7 cellular contexts compared by ENCODE assay signal in genomic region chr7:87747265-87747664, GRCh38.
A peak's percentile ranks its signal among the peaks of the same experiment; 100 is the strongest.
DNase-seq lines count a peak whose midpoint lies in the region; TF ChIP-seq lines count a peak whose summit lies in the region.
"Not testable (repeated sequence)": the region's sequence is repeated elsewhere in the genome, so short reads cannot be mapped to it uniquely, and the experiment has no call there.

No MANE protein-coding gene starts in this region.

- not testable (repeated sequence) for H3K27me3 ChIP-seq in H9 (ENCODE audit: insufficient read depth, low read length); WERI-Rb-1 (ENCODE audit: insufficient read depth, low read depth, severe bottlenecking)

- not testable (repeated sequence) for H2BK120ac ChIP-seq in H9 (ENCODE audit: low read depth, low read length, poor library complexity, severe bottlenecking)

- H3T11ph ChIP-seq in H9 (ENCODE audit: low read length): not testable (repeated sequence)

- H3K4ac ChIP-seq in H9 (ENCODE audit: low read depth, low read length): not testable (repeated sequence)

- not testable (repeated sequence) for H3K4me3 ChIP-seq in WERI-Rb-1 (ENCODE audit: low read depth, low read length)

- H4K20me1 ChIP-seq in H9 (ENCODE audit: control insufficient read depth, insufficient read depth, insufficient read length): not testable (repeated sequence)

- H3K27me3 Mint-ChIP-seq in H9 (ENCODE audit: low read depth); glutamatergic neuron (ENCODE audit: unreplicated experiment); nephron progenitor cell (ENCODE audit: low read depth, poor library complexity): not testable (repeated sequence)

- H3K4me1 ChIP-seq in ES-I3 (ENCODE audit: insufficient read depth, low read length); H9 (ENCODE audit: insufficient read depth, low read length): not testable (repeated sequence)

- H3K36me3 Mint-ChIP-seq in H9 (ENCODE audit: insufficient read depth in 1 of 3, low read depth in 3 of 3); glutamatergic neuron (ENCODE audit: unreplicated experiment); nephron progenitor cell (ENCODE audit: low read depth): not testable (repeated sequence)

- H3K27ac Mint-ChIP-seq in H9: peak overlapping the region; percentile 83 to 84 (median 84); a peak in 6 of 7 replicates
- not testable (repeated sequence) for H3K27ac Mint-ChIP-seq in glutamatergic neuron (ENCODE audit: unreplicated experiment); nephron progenitor cell

- not testable (repeated sequence) for H3K36me3 ChIP-seq in ES-I3 (ENCODE audit: insufficient read depth, low read length); WERI-Rb-1

- H4K91ac ChIP-seq in H9 (ENCODE audit: insufficient read length, low read depth, low read length): not testable (repeated sequence)

- H4K5ac ChIP-seq in H9 (ENCODE audit: insufficient read length, low read depth, low read length): not testable (repeated sequence)

- H2BK12ac ChIP-seq in H9 (ENCODE audit: insufficient read length, low read depth, low read length): not testable (repeated sequence)

- not testable (repeated sequence) for H2BK5ac ChIP-seq in H9 (ENCODE audit: insufficient read length, low read length)

- no CpG with 5 or more reads among the region's 8 CpGs for WGBS in H9 (ENCODE audit: extremely low coverage, insufficient read length, low lambda C conversion rate)

- not testable (repeated sequence) for H2BK15ac ChIP-seq in H9 (ENCODE audit: low read depth, low read length)

- H2AK5ac ChIP-seq in H9 (ENCODE audit: insufficient read length, low read length): not testable (repeated sequence)

- not testable (repeated sequence) for H3K4me3 Mint-ChIP-seq in H9; glutamatergic neuron (ENCODE audit: unreplicated experiment); nephron progenitor cell

- peaks cover 16 to 18% of the 10 kb centered on the region in 2 experiments for H3K4me1 Mint-ChIP-seq in H9
- not testable (repeated sequence) for H3K4me1 Mint-ChIP-seq in glutamatergic neuron (ENCODE audit: low read depth, unreplicated experiment); nephron progenitor cell

- peak overlapping the region; percentile 11 for H2AFZ ChIP-seq in H9 (ENCODE audit: low read length)

- not testable (repeated sequence) for H3K27ac ChIP-seq in H9 (ENCODE audit: insufficient read length, low read depth, low read length); WERI-Rb-1

- not testable (repeated sequence) for H3K14ac ChIP-seq in H9 (ENCODE audit: insufficient read depth, low read length)

- not testable (repeated sequence) for H3K9me3 ChIP-seq in ES-I3 (ENCODE audit: control insufficient read depth, insufficient read depth, low read length); H9 (ENCODE audit: control insufficient read depth, low read depth, low read length); WERI-Rb-1 (ENCODE audit: severe bottlenecking)

- H3K23ac ChIP-seq in H9 (ENCODE audit: insufficient read length, low read depth, low read length): not testable (repeated sequence)

- TF ChIP-seq CTCF in H9 (conservative IDR thresholded peaks at IDR 0.05): peak; percentile 66
- peak; percentile 20; the same call in 1 of the 2 replicates for TF ChIP-seq CTCF in WERI-Rb-1 (IDR thresholded peaks at IDR 0.05; ENCODE audit: low read depth, low read length)
- TF ChIP-seq CTCF in glutamatergic neuron (IDR thresholded peaks at IDR 0.05; ENCODE audit: partially characterized antibody, unreplicated experiment); nephron progenitor cell (IDR thresholded peaks at IDR 0.05): not testable (repeated sequence)

- H3K79me2 ChIP-seq in H9 (ENCODE audit: insufficient read depth, low read length): not testable (repeated sequence)

- not testable (repeated sequence) for H3K4me2 ChIP-seq in H9 (ENCODE audit: insufficient read depth, insufficient read length, low read length)

- H3K23me2 ChIP-seq in H9 (ENCODE audit: insufficient read length, low read depth, low read length, poor library complexity, severe bottlenecking): not testable (repeated sequence)

- not testable (repeated sequence) for H3K56ac ChIP-seq in H9 (ENCODE audit: insufficient read length, low read depth, low read length)

- H2BK20ac ChIP-seq in H9 (ENCODE audit: low read depth, low read length, poor library complexity, severe bottlenecking): not testable (repeated sequence)

- not testable (repeated sequence) for H3K18ac ChIP-seq in H9 (ENCODE audit: insufficient read length, low read depth, low read length)

- peak overlapping the region; percentile 12; the same call in 1 of the 2 replicates for H3K9ac ChIP-seq in ES-I3 (ENCODE audit: low read depth, low read length)
- not testable (repeated sequence) for H3K9ac ChIP-seq in H9 (ENCODE audit: extremely low read depth, insufficient read length, low read length)

- H4K8ac ChIP-seq in H9 (replicated peaks; ENCODE audit: insufficient read length, low read depth, low read length): not testable (repeated sequence)

- not testable (repeated sequence) for H3K9me3 Mint-ChIP-seq in H9; glutamatergic neuron (ENCODE audit: unreplicated experiment); nephron progenitor cell

- not testable (repeated sequence) for H3K79me1 ChIP-seq in H9 (ENCODE audit: insufficient read depth, low read depth, low read length, poor library complexity, severe bottlenecking)

- DNase-seq in H9: peak; percentile 91
- DNase-seq in NAMALWA (ENCODE audit: low spot score): peak; percentile 56
- DNase-seq in NCI-H748 (lab: John Stamatoyannopoulos, UW; ENCODE audit: unreplicated experiment): peak; percentile 76
- peak; percentile 9 for DNase-seq in WERI-Rb-1
- peak; percentile 32 for DNase-seq in glutamatergic neuron
- peak; percentile 22 for DNase-seq in nephron progenitor cell

Comparison
In these comparisons a context has a peak if more than half of its experiments do, and no peak if none do; other contexts are left out.
1. DNase-seq: peak in every context shown above with its lines; median percentile 91 in H9; 76 in NCI-H748; 56 in NAMALWA; 32 in glutamatergic neuron; 22 in nephron progenitor cell; 9 in WERI-Rb-1.